20 cellular contexts compared by ENCODE assay signal in genomic region chr18:63676927-63677326, GRCh38. TPM values are rescaled to one million over a fixed set of nuclear protein-coding genes. Genes with fewer than 3 reads are reported as not detected.
DNase-seq lines count a peak whose midpoint lies in the region; ATAC-seq, FAIRE-seq and TF ChIP-seq lines count a peak whose summit lies in the region.
"Had no signal": no experiment of that assay in that cellular context is flagged by ENCODE, and none has a peak within 500 bp of the region (broad histone marks: within the 10 kb centered on the region; RNA-seq: fewer than 3 reads in every experiment).

No MANE protein-coding gene starts in this region.

- TF ChIP-seq RAD21 in HepG2 (CRISPR knock-in tag; IDR thresholded peaks at IDR 0.05), result no peak

- intact Hi-C loops in HepG2 (cut with micrococcal nuclease; ENCODE audit: unreplicated experiment) (loop anchor here (1.0 kb wide), 1 partner anchor 159 kb away; no protein-coding TSS in a partner anchor), right lobe of liver (cut with DNase I) (no loop called here)
- intact Hi-C loops in activated T-helper 2 cell treated with anti-CD3 and anti-CD28 coated beads, Interferon-gamma antibody, Interleukin-2, Interleukin-4, amounts not matched to agents 10 μg/mL and 5 μg/mL and 100 μg/mL, durations not matched to agents 14 hours and 24 hours and 36 hours (cut with micrococcal nuclease), result no loop called here

- H3K27ac ChIP-seq in HepG2 (ENCODE audit: extremely low read length, insufficient read depth, low read length) (no peak overlapping the region), right lobe of liver (no peak overlapping the region), HL-60 (replicated peaks) (peak overlapping the region; percentile 34), VCaP (no peak overlapping the region)

- H3K36me3 ChIP-seq in HepG2 (replicated peaks in 1 of 2; ENCODE audit: control insufficient read depth in 1 of 2, insufficient read depth in 2 of 2, low read length in 2 of 2), result no peaks in the 10 kb centered on the region
- no peaks in the 10 kb centered on the region for H3K36me3 ChIP-seq in right lobe of liver

- H4K20me1 ChIP-seq in HepG2 (ENCODE audit: insufficient read depth, low read length), result no peaks in the 10 kb centered on the region

- TF ChIP-seq CTCF in HepG2 (CRISPR knock-in tag; IDR thresholded peaks at IDR 0.05) (no peak), right lobe of liver (IDR thresholded peaks at IDR 0.05) (no peak), HL-60 (IDR thresholded peaks at IDR 0.05; ENCODE audit: insufficient read depth, low read length) (no peak), VCaP (conservative IDR thresholded peaks at IDR 0.05) (peak; percentile 7)

- H3K4me1 ChIP-seq in HepG2 (ENCODE audit: insufficient read depth, low read length) (peaks cover 11% of the 10 kb centered on the region), right lobe of liver (peaks cover 0 to 9% (median 2%) of the 10 kb centered on the region in 4 donors)

- H3K27me3 ChIP-seq in HepG2 (ENCODE audit: control insufficient read depth in 1 of 2, insufficient read depth in 2 of 2, low read length in 2 of 2) (no peaks in the 10 kb centered on the region), right lobe of liver (no peaks in the 10 kb centered on the region), HL-60 (ENCODE audit: insufficient read depth, poor library complexity, severe bottlenecking) (no peaks in the 10 kb centered on the region)

- in situ Hi-C loops in HepG2 (cut with HindIII; ENCODE audit: extremely low pct_ligation_motif_present, low pct_unique_long_range_greater_than_20kb), result no loop called here

- H3K4me2 ChIP-seq in HepG2 (ENCODE audit: low read depth, low read length), result no peak overlapping the region

- ATAC-seq in HepG2, result no peak
- ATAC-seq in right lobe of liver, result no peak
- ATAC-seq in GM18505 (IDR thresholded peaks at IDR 0.05; ENCODE audit: unreplicated experiment), result no peak
- no peak for ATAC-seq in HG03175 (IDR thresholded peaks at IDR 0.05; ENCODE audit: unreplicated experiment)

- H3K36me3 Mint-ChIP-seq in activated T-helper 2 cell treated with anti-CD3 and anti-CD28 coated beads, Interferon-gamma antibody, Interleukin-2, Interleukin-4, amounts not matched to agents 10 μg/mL and 5 μg/mL and 100 μg/mL, durations not matched to agents 14 hours and 24 hours and 36 hours (ENCODE audit: low read depth), result no peaks in the 10 kb centered on the region

- 0% methylated on average over 1 of the region's 1 CpG for WGBS in HepG2 (ENCODE audit: low lambda C conversion rate)
- 8% methylated on average over 1 of the region's 1 CpG for WGBS in right lobe of liver (ENCODE audit: insufficient coverage, low coverage, low lambda C conversion rate, missing lambda C conversion rate)

- POLR2A ChIA-PET in HepG2 (lab: Yijun Ruan, JAX), result no interaction called here

- H3K9ac ChIP-seq in HepG2 (ENCODE audit: insufficient read depth, low read depth, low read length), result no peak overlapping the region

- no TSS peak for BruUV-seq in HepG2 (replicated peaks; lab: Mats Ljungman, UMichigan)

- H3K27ac Mint-ChIP-seq in activated T-helper 2 cell treated with anti-CD3 and anti-CD28 coated beads, Interferon-gamma antibody, Interleukin-2, Interleukin-4, amounts not matched to agents 10 μg/mL and 5 μg/mL and 100 μg/mL, durations not matched to agents 14 hours and 24 hours and 36 hours, result no peak overlapping the region
- H3K27ac Mint-ChIP-seq: IgD-negative memory B cell had no signal

- no peak for FAIRE-seq in HepG2 (lab: Jason Lieb, UNC)
- FAIRE-seq: GM12878, GM18507, RCC 7860 had no signal

- H3K79me2 ChIP-seq in HepG2 (ENCODE audit: insufficient read depth, low read length), result no peaks in the 10 kb centered on the region

- H3K27me3 Mint-ChIP-seq in activated T-helper 2 cell treated with anti-CD3 and anti-CD28 coated beads, Interferon-gamma antibody, Interleukin-2, Interleukin-4, amounts not matched to agents 10 μg/mL and 5 μg/mL and 100 μg/mL, durations not matched to agents 14 hours and 24 hours and 36 hours (ENCODE audit: low read depth), result no peaks in the 10 kb centered on the region

- H3K4me3 Mint-ChIP-seq in activated T-helper 2 cell treated with anti-CD3 and anti-CD28 coated beads, Interferon-gamma antibody, Interleukin-2, Interleukin-4, amounts not matched to agents 10 μg/mL and 5 μg/mL and 100 μg/mL, durations not matched to agents 14 hours and 24 hours and 36 hours (ENCODE audit: low read depth), result no peak overlapping the region
- H3K4me3 Mint-ChIP-seq: IgD-negative memory B cell had no signal

- DNase-seq in HepG2 (ENCODE audit: low spot score) (no peak), right lobe of liver (no peak), HL-60 (ENCODE audit: low read depth in 1 of 2, low spot score in 1 of 2) (no peak), KG1 (lab: John Stamatoyannopoulos, UW) (no peak)
- DNase-seq in activated T-helper 2 cell treated with anti-CD3 and anti-CD28 coated beads, Interferon-gamma antibody, Interleukin-2, Interleukin-4, amounts not matched to agents 10 μg/mL and 5 μg/mL and 100 μg/mL, durations not matched to agents 14 hours and 24 hours and 36 hours (ENCODE audit: low spot score), result no peak
- DNase-seq: ACHN, DMS 273 treated with DMSO at 0.1 percent for 48 hours, GOT3, NCI-H1694 treated with DMSO at 0.1 percent for 48 hours, Right ventricle myocardium superior had no signal

- no peak overlapping the region for H2AFZ ChIP-seq in HepG2 (ENCODE audit: low read length)

- no peaks in the 10 kb centered on the region for H3K4me1 Mint-ChIP-seq in activated T-helper 2 cell treated with anti-CD3 and anti-CD28 coated beads, Interferon-gamma antibody, Interleukin-2, Interleukin-4, amounts not matched to agents 10 μg/mL and 5 μg/mL and 100 μg/mL, durations not matched to agents 14 hours and 24 hours and 36 hours (ENCODE audit: low read depth)
- H3K4me1 Mint-ChIP-seq: IgD-negative memory B cell had no signal

- CTCF ChIA-PET in HepG2 (lab: Yijun Ruan, JAX; ENCODE audit: low intra/inter-chr PET ratio, low total read pairs), result no interaction called here

- no peaks in the 10 kb centered on the region for H3K9me3 Mint-ChIP-seq in activated T-helper 2 cell treated with anti-CD3 and anti-CD28 coated beads, Interferon-gamma antibody, Interleukin-2, Interleukin-4, amounts not matched to agents 10 μg/mL and 5 μg/mL and 100 μg/mL, durations not matched to agents 14 hours and 24 hours and 36 hours

- H3K4me3 ChIP-seq in HepG2 (replicated peaks in 1 of 3; ENCODE audit: insufficient read depth in 1 of 3, low read depth in 2 of 3, low read length in 3 of 3), result no peak overlapping the region
- no peak overlapping the region for H3K4me3 ChIP-seq in right lobe of liver
- H3K4me3 ChIP-seq in HL-60 (replicated peaks; ENCODE audit: insufficient read depth, low read length), result no peak overlapping the region
- H3K4me3 ChIP-seq: GM12878 had no signal

- TF ChIP-seq EP300 in HepG2 (IDR thresholded peaks at IDR 0.05; ENCODE audit: low read depth in 2 of 2, low read length in 2 of 2) (no peak), HepG2 (CRISPR knock-in tag; IDR thresholded peaks at IDR 0.05; ENCODE audit: borderline replicate concordance) (no peak)

- TF ChIP-seq POLR2A in HepG2 (IDR thresholded peaks at IDR 0.05; ENCODE audit: insufficient read depth in 1 of 2, low read depth in 2 of 2, low read length in 2 of 2) (no peak), right lobe of liver (IDR thresholded peaks at IDR 0.05) (no peak), GM18505 (IDR thresholded peaks at IDR 0.05; ENCODE audit: borderline replicate concordance, extremely low read depth, insufficient read depth, insufficient read length) (no peak)

- no peaks in the 10 kb centered on the region for H3K9me3 ChIP-seq in HepG2 (ENCODE audit: low read length)
- no peaks in the 10 kb centered on the region for H3K9me3 ChIP-seq in right lobe of liver

RNA-seq across cellular contexts. Expression of gene SERPINB3, which starts 15.2 kb away (rescaled TPM):
- total RNA-seq in HepG2 (2016; rRNA removed; fragmentation: Illumina TruSeq; extraction: Trizol) (not detected in 2 replicates), right lobe of liver (not detected)
- not detected in 2 replicates for total RNA-seq in HepG2 (2016; cell fraction: cytosol; rRNA removed; fragmentation: Illumina TruSeq; extraction: Trizol; ENCODE audit: low read depth)
- total RNA-seq in HepG2 (2016; cell fraction: insoluble cytoplasmic fraction; rRNA removed; fragmentation: Illumina TruSeq; extraction: Trizol), result not detected in 2 replicates
- total RNA-seq in HepG2 (2016; cell fraction: membrane; rRNA removed; fragmentation: Illumina TruSeq; extraction: Trizol), result not detected in 2 replicates
- not detected in 2 replicates for total RNA-seq in HepG2 (2016; cell fraction: nucleus; rRNA removed; fragmentation: Illumina TruSeq; extraction: Trizol)
- polyA plus RNA-seq in HepG2 (2011; rRNA removed), result not detected in 2 replicates
- not detected in 2 replicates for polyA plus RNA-seq in HepG2 (2011; cell fraction: cytosol; rRNA removed)
- polyA plus RNA-seq in HepG2 (2011; cell fraction: nucleus; rRNA removed), result not detected in 2 replicates
- polyA plus RNA-seq in HepG2 (2012), result not detected in 2 replicates
- not detected in 2 replicates for polyA plus RNA-seq in HepG2 (2016; cell fraction: cytosol; fragmentation: Illumina TruSeq; extraction: Trizol; ENCODE audit: low read depth)
- polyA plus RNA-seq in HepG2 (2016; cell fraction: insoluble cytoplasmic fraction; fragmentation: Illumina TruSeq; extraction: Trizol; ENCODE audit: low read depth), result not detected in 2 replicates
- polyA plus RNA-seq in HepG2 (2016; cell fraction: membrane; fragmentation: Illumina TruSeq; extraction: Trizol; ENCODE audit: low read depth), result not detected in 2 replicates
- polyA plus RNA-seq in HepG2 (2016; cell fraction: nucleus; fragmentation: Illumina TruSeq; extraction: Trizol; ENCODE audit: insufficient read depth, low read depth), result not detected in 2 replicates
- 2.0 TPM in 1 of 2 replicates, not detected in the other for polyA minus RNA-seq in HepG2 (2011; rRNA and poly(A)+ RNA removed; ENCODE audit: low replicate concordance)
- not detected in 2 replicates for polyA minus RNA-seq in HepG2 (2011; cell fraction: cytosol; rRNA and poly(A)+ RNA removed)
- polyA minus RNA-seq in HepG2 (2011; cell fraction: nucleus; rRNA and poly(A)+ RNA removed), result not detected in 2 replicates
- not detected in 2 replicates for total RNA-seq in activated T-helper 2 cell treated with anti-CD3 and anti-CD28 coated beads, Interferon-gamma antibody, Interleukin-2, Interleukin-4, amounts not matched to agents 10 μg/mL and 5 μg/mL and 100 μg/mL, durations not matched to agents 14 hours and 24 hours and 36 hours
- total RNA-seq: GM12878; HT1080; LHCN-M2; Right ventricle myocardium superior; T-helper 2 cell treated with Interferon-gamma antibody and Interleukin-4, amounts not matched to agents 100 ng/mL and 5 ng/mL, for 36 hours had no signal
- polyA plus RNA-seq: GM12878, IgD-negative memory B cell had no signal

RNA-seq across cellular contexts. Expression of gene SERPINB11, which starts 25.8 kb away (rescaled TPM):
- total RNA-seq in HepG2 (2016; rRNA removed; fragmentation: Illumina TruSeq; extraction: Trizol) (not detected in 2 replicates), right lobe of liver (not detected)
- not detected in 2 replicates for total RNA-seq in HepG2 (2016; cell fraction: cytosol; rRNA removed; fragmentation: Illumina TruSeq; extraction: Trizol; ENCODE audit: low read depth)
- total RNA-seq in HepG2 (2016; cell fraction: insoluble cytoplasmic fraction; rRNA removed; fragmentation: Illumina TruSeq; extraction: Trizol), result not detected in 2 replicates
- not detected in 2 replicates for total RNA-seq in HepG2 (2016; cell fraction: membrane; rRNA removed; fragmentation: Illumina TruSeq; extraction: Trizol)
- not detected in 2 replicates for total RNA-seq in HepG2 (2016; cell fraction: nucleus; rRNA removed; fragmentation: Illumina TruSeq; extraction: Trizol)
- polyA plus RNA-seq in HepG2 (2011; rRNA removed), result not detected in 2 replicates
- polyA plus RNA-seq in HepG2 (2011; cell fraction: cytosol; rRNA removed), result not detected in 2 replicates
- not detected in 2 replicates for polyA plus RNA-seq in HepG2 (2011; cell fraction: nucleus; rRNA removed)
- not detected in 2 replicates for polyA plus RNA-seq in HepG2 (2012)
- not detected in 2 replicates for polyA plus RNA-seq in HepG2 (2016; cell fraction: cytosol; fragmentation: Illumina TruSeq; extraction: Trizol; ENCODE audit: low read depth)
- not detected in 2 replicates for polyA plus RNA-seq in HepG2 (2016; cell fraction: insoluble cytoplasmic fraction; fragmentation: Illumina TruSeq; extraction: Trizol; ENCODE audit: low read depth)
- polyA plus RNA-seq in HepG2 (2016; cell fraction: membrane; fragmentation: Illumina TruSeq; extraction: Trizol; ENCODE audit: low read depth), result not detected in 2 replicates
- polyA plus RNA-seq in HepG2 (2016; cell fraction: nucleus; fragmentation: Illumina TruSeq; extraction: Trizol; ENCODE audit: insufficient read depth, low read depth), result not detected in 2 replicates
- not detected in 2 replicates for polyA minus RNA-seq in HepG2 (2011; rRNA and poly(A)+ RNA removed; ENCODE audit: low replicate concordance)
- polyA minus RNA-seq in HepG2 (2011; cell fraction: cytosol; rRNA and poly(A)+ RNA removed), result not detected in 2 replicates
- polyA minus RNA-seq in HepG2 (2011; cell fraction: nucleus; rRNA and poly(A)+ RNA removed), result not detected in 2 replicates
- total RNA-seq in activated T-helper 2 cell treated with anti-CD3 and anti-CD28 coated beads, Interferon-gamma antibody, Interleukin-2, Interleukin-4, amounts not matched to agents 10 μg/mL and 5 μg/mL and 100 μg/mL, durations not matched to agents 14 hours and 24 hours and 36 hours, result not detected in 2 replicates
- total RNA-seq: GM12878; HT1080; LHCN-M2; Right ventricle myocardium superior; T-helper 2 cell treated with Interferon-gamma antibody and Interleukin-4, amounts not matched to agents 100 ng/mL and 5 ng/mL, for 36 hours had no signal
- polyA plus RNA-seq: GM12878, IgD-negative memory B cell had no signal

RNA-seq across cellular contexts. Expression of gene SERPINB4, which starts 32.9 kb away (rescaled TPM):
- total RNA-seq in HepG2 (2016; rRNA removed; fragmentation: Illumina TruSeq; extraction: Trizol) (not detected in 2 replicates), right lobe of liver (not detected)
- total RNA-seq in HepG2 (2016; cell fraction: cytosol; rRNA removed; fragmentation: Illumina TruSeq; extraction: Trizol; ENCODE audit: low read depth), result not detected in 2 replicates
- not detected in 2 replicates for total RNA-seq in HepG2 (2016; cell fraction: insoluble cytoplasmic fraction; rRNA removed; fragmentation: Illumina TruSeq; extraction: Trizol)
- total RNA-seq in HepG2 (2016; cell fraction: membrane; rRNA removed; fragmentation: Illumina TruSeq; extraction: Trizol), result not detected in 2 replicates
- not detected in 2 replicates for total RNA-seq in HepG2 (2016; cell fraction: nucleus; rRNA removed; fragmentation: Illumina TruSeq; extraction: Trizol)
- not detected in 2 replicates for polyA plus RNA-seq in HepG2 (2011; rRNA removed)
- not detected in 2 replicates for polyA plus RNA-seq in HepG2 (2011; cell fraction: cytosol; rRNA removed)
- polyA plus RNA-seq in HepG2 (2011; cell fraction: nucleus; rRNA removed), result not detected in 2 replicates
- polyA plus RNA-seq in HepG2 (2012), result not detected in 2 replicates
- not detected in 2 replicates for polyA plus RNA-seq in HepG2 (2016; cell fraction: cytosol; fragmentation: Illumina TruSeq; extraction: Trizol; ENCODE audit: low read depth)
- not detected in 2 replicates for polyA plus RNA-seq in HepG2 (2016; cell fraction: insoluble cytoplasmic fraction; fragmentation: Illumina TruSeq; extraction: Trizol; ENCODE audit: low read depth)
- not detected in 2 replicates for polyA plus RNA-seq in HepG2 (2016; cell fraction: membrane; fragmentation: Illumina TruSeq; extraction: Trizol; ENCODE audit: low read depth)
- not detected in 2 replicates for polyA plus RNA-seq in HepG2 (2016; cell fraction: nucleus; fragmentation: Illumina TruSeq; extraction: Trizol; ENCODE audit: insufficient read depth, low read depth)
- polyA minus RNA-seq in HepG2 (2011; rRNA and poly(A)+ RNA removed; ENCODE audit: low replicate concordance), result 0.16 TPM in 1 of 2 replicates, not detected in the other
- polyA minus RNA-seq in HepG2 (2011; cell fraction: cytosol; rRNA and poly(A)+ RNA removed), result not detected in 2 replicates
- not detected in 2 replicates for polyA minus RNA-seq in HepG2 (2011; cell fraction: nucleus; rRNA and poly(A)+ RNA removed)
- not detected in 2 replicates for total RNA-seq in activated T-helper 2 cell treated with anti-CD3 and anti-CD28 coated beads, Interferon-gamma antibody, Interleukin-2, Interleukin-4, amounts not matched to agents 10 μg/mL and 5 μg/mL and 100 μg/mL, durations not matched to agents 14 hours and 24 hours and 36 hours
- total RNA-seq: GM12878; HT1080; LHCN-M2; Right ventricle myocardium superior; T-helper 2 cell treated with Interferon-gamma antibody and Interleukin-4, amounts not matched to agents 100 ng/mL and 5 ng/mL, for 36 hours had no signal
- polyA plus RNA-seq: GM12878, IgD-negative memory B cell had no signal
